In genomic region chr4:123449780-123450179, GRCh38 we compare ENCODE assay signal across 8 cellular contexts. TPM values are rescaled to one million over a fixed set of nuclear protein-coding genes. Genes with fewer than 3 reads are reported as not detected.
DNase-seq lines count a peak whose midpoint lies in the region; ATAC-seq lines count a peak whose summit lies in the region.

No MANE protein-coding gene starts in this region.

- DNase-seq in NOMO-1 treated with dmso at 0.1 percent for 144 hours (lab: John Stamatoyannopoulos, UW; ENCODE audit: unreplicated experiment) (peak; percentile 64), kidney tubule cell (ENCODE audit: low spot score) (peak; percentile 57), posterior vena cava (ENCODE audit: low spot score) (no peak), islet precursor cell (no peak)
- DNase-seq in activated CD8-positive, alpha-beta memory T cell treated with anti-CD3 and anti-CD28 coated beads, Interleukin-2, amount 50 U/mL, for 4 hours, result no peak
- no peak for DNase-seq in activated CD8-positive, alpha-beta memory T cell treated with anti-CD3 and anti-CD28 coated beads, Interleukin-2, amount 50 U/mL, for 48 hours

- intact Hi-C loops in posterior vena cava (cut with DNase I), result no loop called here

- ATAC-seq in GM18520 (IDR thresholded peaks at IDR 0.05; ENCODE audit: unreplicated experiment) (peak; percentile 72), HG02763 (IDR thresholded peaks at IDR 0.05; ENCODE audit: unreplicated experiment) (peak; percentile 81)

RNA-seq across cellular contexts. Expression of gene SPRY1, which starts 53.2 kb away (rescaled TPM):
- total RNA-seq in posterior vena cava, result 100 to 1,000 TPM; 109 to 111 TPM

Comparison
In these comparisons a context has a peak if more than half of its experiments do, and no peak if none do; other contexts are left out.
1. DNase-seq: peak in NOMO-1 treated with dmso at 0.1 percent for 144 hours (single experiment) and kidney tubule cell (single experiment); none in posterior vena cava (single experiment), activated CD8-positive, alpha-beta memory T cell treated with anti-CD3 and anti-CD28 coated beads, Interleukin-2, amount 50 U/mL, for 4 hours (single experiment), activated CD8-positive, alpha-beta memory T cell treated with anti-CD3 and anti-CD28 coated beads, Interleukin-2, amount 50 U/mL, for 48 hours (single experiment) and islet precursor cell (single experiment).